Comparison of ENCODE assay signal across 1 cellular context in genomic region chr6:101907356-101908217, GRCh38.
TF ChIP-seq lines count a peak whose summit lies in the region.

No MANE protein-coding gene starts in this region.

TF ChIP-seq in H1, 55 proteins besides CTCF, POLR2A, EP300 and RAD21 (continued from another document):
- TF ChIP-seq ATF3 (IDR thresholded peaks at IDR 0.05; ENCODE audit: insufficient read depth, low read depth, low read length) (no peak), JUN (IDR thresholded peaks at IDR 0.05; ENCODE audit: low read depth, low read length) (no peak), CBX8 (IDR thresholded peaks at IDR 0.05; ENCODE audit: borderline replicate concordance, low read depth, low read length) (no peak)
